In genomic region chr4:165740911-165741310, GRCh38 we compare ENCODE assay signal across 19 cellular contexts.
DNase-seq lines count a peak whose midpoint lies in the region; ATAC-seq and TF ChIP-seq lines count a peak whose summit lies in the region.
"Had no signal": no experiment of that assay in that cellular context is flagged by ENCODE, and none has a peak within 500 bp of the region (broad histone marks: within the 10 kb centered on the region; RNA-seq: fewer than 3 reads in every experiment).

No MANE protein-coding gene starts in this region.

- DNase-seq in A673 (ENCODE audit: low spot score) (peak; percentile 83), SK-N-MC (ENCODE audit: low read depth, low spot score) (no peak), dermis microvascular lymphatic vessel endothelial cell (ENCODE audit: low read depth in 2 of 2) (peak; percentile 56 to 79), omental fat pad (ENCODE audit: low spot score) (no peak), GM10266 (ENCODE audit: extremely low spot score) (no peak)
- DNase-seq in activated CD8-positive, alpha-beta T cell treated with anti-CD3 and anti-CD28 coated beads for 36 hours: no peak
- DNase-seq: Calu3; CD8-positive, alpha-beta T cell; EL; H7; NCI-H1417 treated with DMSO at 0.1 percent for 48 hours; NCI-H187 treated with DMSO at 0.1 percent for 48 hours; NCI-H345; NCI-H524 treated with DMSO at 0.1 percent for 48 hours; PC-9; SJCRH30 had no signal

- H3K9ac ChIP-seq in SK-N-MC (ENCODE audit: insufficient read length): no peak overlapping the region
- H3K9ac ChIP-seq: BLaER1 treated with 17β-estradiol and CSF1 and Interleukin-3, amounts not matched to agents 10 nM and 100 nM had no signal

- H3K4me1 Mint-ChIP-seq in activated CD8-positive, alpha-beta T cell treated with anti-CD3 and anti-CD28 coated beads for 36 hours (ENCODE audit: low read depth): no peaks in the 10 kb centered on the region

- POLR2A ChIA-PET in A673 (lab: Charles Lee; ENCODE audit: low non-redundant PET): no interaction called here
- POLR2A ChIA-PET in activated CD8-positive, alpha-beta T cell treated with anti-CD3 and anti-CD28 coated beads for 36 hours (lab: Charles Lee): no interaction called here

- no peaks in the 10 kb centered on the region for H3K36me3 ChIP-seq in A673 (ENCODE audit: insufficient read depth, low read length, poor library complexity, severe bottlenecking)
- H3K36me3 ChIP-seq in SK-N-MC (ENCODE audit: insufficient read depth, low read length): no peaks in the 10 kb centered on the region
- H3K36me3 ChIP-seq: BLaER1 treated with 17β-estradiol and CSF1 and Interleukin-3, amounts not matched to agents 10 nM and 100 nM; SJCRH30 had no signal

- H3K4me3 Mint-ChIP-seq in activated CD8-positive, alpha-beta T cell treated with anti-CD3 and anti-CD28 coated beads for 36 hours: no peak overlapping the region
- H3K4me3 Mint-ChIP-seq: CD8-positive, alpha-beta T cell had no signal

- H3K4me1 ChIP-seq in A673 (ENCODE audit: insufficient read depth, low read length, poor library complexity, severe bottlenecking): peaks cover 38% of the 10 kb centered on the region
- H3K4me1 ChIP-seq: BLaER1 treated with 17β-estradiol and CSF1 and Interleukin-3, amounts not matched to agents 10 nM and 100 nM; SJCRH30 had no signal

- H3K27ac Mint-ChIP-seq in activated CD8-positive, alpha-beta T cell treated with anti-CD3 and anti-CD28 coated beads for 36 hours: no peak overlapping the region
- H3K27ac Mint-ChIP-seq: CD8-positive, alpha-beta T cell had no signal

- CTCF ChIA-PET in A673 (lab: Charles Lee): no interaction called here
- CTCF ChIA-PET in activated CD8-positive, alpha-beta T cell treated with anti-CD3 and anti-CD28 coated beads for 36 hours (lab: Charles Lee): no interaction called here

- no TSS peak for BruUV-seq in A673 (replicated peaks; lab: Mats Ljungman, UMichigan)

- intact Hi-C loops in A673 (cut with micrococcal nuclease; ENCODE audit: unreplicated experiment): loop anchor here (1.0 kb wide), 1 partner anchor 144 kb away; no protein-coding TSS in a partner anchor
- intact Hi-C loops in activated CD8-positive, alpha-beta T cell treated with anti-CD3 and anti-CD28 coated beads for 36 hours (cut with micrococcal nuclease): no loop called here

- H3K27me3 Mint-ChIP-seq in activated CD8-positive, alpha-beta T cell treated with anti-CD3 and anti-CD28 coated beads for 36 hours: no peaks in the 10 kb centered on the region

- ATAC-seq in omental fat pad (ENCODE audit: low FRiP score): peak; percentile 59
- no peak for ATAC-seq in activated CD8-positive, alpha-beta T cell treated with anti-CD3 and anti-CD28 coated beads for 36 hours
- ATAC-seq in GM19395 (IDR thresholded peaks at IDR 0.05; ENCODE audit: unreplicated experiment): no peak
- ATAC-seq: CD8-positive, alpha-beta T cell had no signal

- H3K27ac ChIP-seq in A673 (ENCODE audit: low read depth, low read length, poor library complexity, severe bottlenecking) (peak overlapping the region; percentile 66), SK-N-MC (peak overlapping the region; percentile 65)
- H3K27ac ChIP-seq: BLaER1 treated with 17β-estradiol and CSF1 and Interleukin-3, amounts not matched to agents 10 nM and 100 nM; HL-60; PC-9; SJCRH30 had no signal

- H3K9me3 ChIP-seq in A673 (ENCODE audit: low read depth, low read length, poor library complexity, severe bottlenecking) (no peaks in the 10 kb centered on the region), SK-N-MC (ENCODE audit: low read depth, low read length) (no peaks in the 10 kb centered on the region)
- H3K9me3 ChIP-seq: BLaER1 treated with 17β-estradiol and CSF1 and Interleukin-3, amounts not matched to agents 10 nM and 100 nM; SJCRH30 had no signal

- H3K36me3 Mint-ChIP-seq in activated CD8-positive, alpha-beta T cell treated with anti-CD3 and anti-CD28 coated beads for 36 hours (ENCODE audit: low read depth): no peaks in the 10 kb centered on the region
- H3K36me3 Mint-ChIP-seq: CD8-positive, alpha-beta T cell had no signal

- H3K27me3 ChIP-seq in A673 (replicated peaks; ENCODE audit: insufficient read depth, low read depth, low read length, poor library complexity): no peaks in the 10 kb centered on the region
- H3K27me3 ChIP-seq: BLaER1 treated with 17β-estradiol and CSF1 and Interleukin-3, amounts not matched to agents 10 nM and 100 nM; SJCRH30 had no signal

- H3K4me3 ChIP-seq in A673 (ENCODE audit: low read depth, low read length, poor library complexity, severe bottlenecking) (no peak overlapping the region), SK-N-MC (peak overlapping the region; percentile 50)
- H3K4me3 ChIP-seq: BLaER1 treated with 17β-estradiol and CSF1 and Interleukin-3, amounts not matched to agents 10 nM and 100 nM; PC-9; SJCRH30 had no signal

- TF ChIP-seq CTCF in A673 (conservative IDR thresholded peaks at IDR 0.05; ENCODE audit: low read depth, low read length) (no peak), omental fat pad (IDR thresholded peaks at IDR 0.05) (no peak), GM10266 (IDR thresholded peaks at IDR 0.05; ENCODE audit: control insufficient read depth, insufficient read depth, low read depth, missing control alignments) (no peak)
- TF ChIP-seq CTCF in activated CD8-positive, alpha-beta T cell treated with anti-CD3 and anti-CD28 coated beads for 36 hours (IDR thresholded peaks at IDR 0.05): no peak

- no peaks in the 10 kb centered on the region for H3K9me3 Mint-ChIP-seq in activated CD8-positive, alpha-beta T cell treated with anti-CD3 and anti-CD28 coated beads for 36 hours

Comparison
In these comparisons a context has a peak if more than half of its experiments do, and no peak if none do; other contexts are left out.
1. DNase-seq: peak in A673 (single experiment) and dermis microvascular lymphatic vessel endothelial cell (2 of 2); none in SK-N-MC (single experiment), omental fat pad (single experiment), activated CD8-positive, alpha-beta T cell treated with anti-CD3 and anti-CD28 coated beads for 36 hours (single experiment) and GM10266 (single experiment).